In the genomic region with DNA sequence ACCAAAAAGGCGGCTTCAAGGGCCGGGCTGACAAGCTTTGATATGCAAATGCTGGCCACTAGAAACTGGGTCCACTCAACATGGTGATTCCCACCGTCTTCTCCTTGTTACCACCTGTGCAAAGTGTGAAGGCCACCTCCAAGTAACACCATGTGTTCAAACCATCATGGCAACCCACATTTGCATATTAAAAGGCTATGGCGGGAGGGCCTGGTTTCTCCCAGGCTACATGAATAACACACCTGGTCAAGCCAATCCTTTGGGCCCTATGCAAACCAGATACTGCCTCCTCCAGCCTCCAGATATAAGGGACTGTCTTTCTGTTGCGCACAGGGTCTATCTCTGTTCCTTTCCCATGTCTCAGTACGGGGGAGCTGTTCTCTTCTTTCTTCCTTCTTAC, we compare ENCODE assay signal across 5 cellular contexts.
"Had no signal": no experiment of that assay in that cellular context is flagged by ENCODE, and none has a peak within 500 bp of the region (broad histone marks: within the 10 kb centered on the region; RNA-seq: fewer than 3 reads in every experiment).

No MANE protein-coding gene starts in this region.

- H3K4me3 ChIP-seq: GM23248, K562 had no signal

- DNase-seq: GM23248, HCEC 1CT, IMR-90 had no signal

- H3K27ac ChIP-seq: GM23248, HL-60 had no signal

- H2AFZ ChIP-seq: GM23248 had no signal

- H3K9ac ChIP-seq: GM23248 had no signal
